2 cellular contexts compared by ENCODE assay signal in the genomic region with DNA sequence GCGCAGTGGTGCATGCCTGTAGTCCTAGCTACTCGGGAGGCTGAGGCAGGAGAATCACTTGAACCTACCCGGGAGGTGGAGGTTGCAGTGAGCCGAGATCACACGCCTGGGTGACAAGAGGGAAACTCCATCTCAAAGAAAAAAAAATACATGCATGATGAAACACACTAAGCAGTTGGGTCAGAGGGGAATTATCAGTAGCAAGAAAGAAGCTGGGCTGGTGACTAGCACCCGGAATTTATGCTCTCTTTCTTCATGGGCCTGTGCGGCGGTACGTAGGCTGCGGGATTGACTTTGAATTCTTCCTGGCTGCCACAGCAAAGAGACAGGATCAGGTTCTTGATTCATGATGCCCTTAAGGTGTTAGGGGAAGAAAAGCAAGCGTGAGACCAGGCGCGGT. TPM values are rescaled to one million over a fixed set of nuclear protein-coding genes. Genes with fewer than 3 reads are reported as not detected.
"Had no signal": no experiment of that assay in that cellular context is flagged by ENCODE, and none has a peak within 500 bp of the region (broad histone marks: within the 10 kb centered on the region; RNA-seq: fewer than 3 reads in every experiment).

No MANE protein-coding gene starts in this region.

RNA-seq across cellular contexts. Expression of a gene that starts 54.9 kb away (rescaled TPM):
- total RNA-seq: left ventricle myocardium inferior, lower lobe of right lung had no signal
